Comparison of ENCODE assay signal across 9 cellular contexts in the genomic region with DNA sequence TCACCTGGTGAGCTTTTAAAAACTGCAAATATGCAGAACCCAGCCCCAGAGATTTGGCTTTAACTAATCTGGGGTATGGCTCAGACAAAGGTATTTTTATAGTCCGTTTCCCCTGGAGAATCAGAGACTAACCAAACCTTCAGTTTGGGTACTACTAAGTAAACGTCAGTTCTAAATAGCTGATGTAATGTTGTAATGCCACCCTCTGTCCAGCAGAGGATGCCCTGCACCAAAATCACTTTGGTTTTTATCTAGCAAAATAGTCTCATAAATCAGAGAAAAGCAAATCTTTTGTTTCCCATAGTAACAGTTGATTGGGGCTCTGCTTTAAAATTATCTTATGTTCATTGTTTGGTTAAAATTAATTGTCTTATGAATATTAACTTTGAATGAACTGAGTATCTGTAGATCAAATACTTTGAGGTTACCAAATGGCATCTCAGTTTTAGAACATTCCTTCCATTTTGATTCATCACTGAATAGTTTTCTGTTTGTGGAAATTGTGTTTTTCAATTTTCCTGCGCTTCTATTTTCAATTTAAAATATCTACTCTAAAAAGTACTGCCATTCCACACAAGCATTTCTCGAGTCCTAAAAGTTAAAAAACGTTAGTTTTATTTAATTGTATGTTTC.
DNase-seq lines count a peak whose midpoint lies in the region; TF ChIP-seq lines count a peak whose summit lies in the region.
"Had no signal": no experiment of that assay in that cellular context is flagged by ENCODE, and none has a peak within 500 bp of the region (broad histone marks: within the 10 kb centered on the region; RNA-seq: fewer than 3 reads in every experiment).

No MANE protein-coding gene starts in this region.

- no peaks in the 10 kb centered on the region for H3K9me3 ChIP-seq in Peyer's patch
- H3K9me3 ChIP-seq: BLaER1 had no signal

- peak; percentile 42 to 77 (median 61) for DNase-seq in NCI-H1417 (lab: John Stamatoyannopoulos, UW)
- DNase-seq in NCI-H1417 treated with DMSO at 0.1 percent for 48 hours (lab: John Stamatoyannopoulos, UW): no peak
- peak; percentile 7 for DNase-seq in GM19238 (ENCODE audit: insufficient read length, low spot score)
- peak; percentile 17 for DNase-seq in HPDE6-E6E7 (ENCODE audit: extremely low spot score)
- DNase-seq in Peyer's patch: peak in 1 of 3 donors; percentile 70
- peak; percentile 25 for DNase-seq in epithelial cell of proximal tubule (ENCODE audit: low read depth)
- peak; percentile 39 for DNase-seq in nephron progenitor cell
- DNase-seq in T1000 (lab: John Stamatoyannopoulos, UW): no peak

- H3K27me3 ChIP-seq in Peyer's patch: no peaks in the 10 kb centered on the region
- H3K27me3 ChIP-seq: BLaER1 had no signal

- no peaks in the 10 kb centered on the region for H3K4me1 ChIP-seq in Peyer's patch
- H3K4me1 ChIP-seq: BLaER1 had no signal

- H3K4me3 ChIP-seq in Peyer's patch: no peak overlapping the region
- H3K4me3 ChIP-seq in epithelial cell of proximal tubule (ENCODE audit: low read depth, low read length): no peak overlapping the region
- H3K4me3 ChIP-seq: BLaER1 had no signal

- TF ChIP-seq CTCF in Peyer's patch (IDR thresholded peaks at IDR 0.05) (peak in 5 of 6 experiments; percentile 78 to 94 (median 89)), epithelial cell of proximal tubule (conservative IDR thresholded peaks at IDR 0.05; ENCODE audit: low read depth, low read length) (peak; percentile 99), nephron progenitor cell (IDR thresholded peaks at IDR 0.05) (peak; percentile 100)

- no peaks in the 10 kb centered on the region for H3K36me3 ChIP-seq in Peyer's patch

- peaks cover 16% of the 10 kb centered on the region for H3K36me3 Mint-ChIP-seq in nephron progenitor cell (ENCODE audit: low read depth)

- H3K27me3 Mint-ChIP-seq in nephron progenitor cell (ENCODE audit: low read depth, poor library complexity): no peaks in the 10 kb centered on the region

- H3K9me3 Mint-ChIP-seq in nephron progenitor cell: no peaks in the 10 kb centered on the region

- H3K27ac ChIP-seq in Peyer's patch: no peak overlapping the region
- H3K27ac ChIP-seq: BLaER1 had no signal

- H3K4me1 Mint-ChIP-seq in nephron progenitor cell: peaks cover 23% of the 10 kb centered on the region

- TF ChIP-seq POLR2A in Peyer's patch (IDR thresholded peaks at IDR 0.05): no peak

- no peak overlapping the region for H3K27ac Mint-ChIP-seq in nephron progenitor cell

- H3K4me3 Mint-ChIP-seq in nephron progenitor cell: no peak overlapping the region

Comparison
In these comparisons a context has a peak if more than half of its experiments do, and no peak if none do; other contexts are left out.
1. DNase-seq: peak in NCI-H1417 (3 of 3), GM19238 (single experiment), HPDE6-E6E7 (single experiment), epithelial cell of proximal tubule (single experiment) and nephron progenitor cell (single experiment); none in NCI-H1417 treated with DMSO at 0.1 percent for 48 hours (single experiment) and T1000 (single experiment).
2. Peak in every context shown above with its lines, with median percentiles within 50 percentile points of each other: CTCF ChIP-seq.